ENCODE assay signal across 17 cellular contexts in the genomic region with DNA sequence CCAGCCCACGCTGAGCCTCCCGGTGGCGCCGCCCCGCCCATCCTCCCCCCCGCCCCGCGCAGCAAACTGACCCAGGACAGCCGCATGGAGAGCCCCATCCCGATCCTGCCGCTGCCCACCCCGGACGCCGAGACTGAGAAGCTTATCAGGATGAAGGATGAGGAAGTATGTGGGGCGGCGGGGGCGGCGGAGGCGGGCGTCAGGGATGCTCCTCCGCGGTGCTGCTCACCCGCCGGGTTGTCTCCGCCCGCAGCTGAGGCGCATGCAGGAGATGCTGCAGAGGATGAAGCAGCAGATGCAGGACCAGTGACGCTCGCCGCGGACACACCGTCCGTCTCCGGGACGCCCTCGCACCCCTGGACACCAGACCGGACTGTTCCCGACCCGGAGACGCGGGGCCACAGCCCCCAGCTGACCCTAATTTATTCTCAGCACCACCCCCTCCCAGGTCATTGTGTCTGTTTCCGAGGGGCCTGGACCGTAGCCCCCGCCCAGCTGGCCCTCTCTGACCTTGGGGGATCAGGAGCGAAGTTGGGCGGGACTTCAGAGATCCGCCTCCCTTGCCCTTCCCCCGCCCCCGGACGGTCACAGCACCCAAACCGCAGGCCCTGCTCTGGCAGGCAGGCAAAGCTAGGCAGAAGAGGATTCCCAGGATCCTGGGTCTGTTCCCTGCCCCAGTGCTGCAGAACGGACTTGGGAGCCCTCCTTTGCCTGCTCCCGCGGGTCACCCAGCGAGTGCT. TPM values are rescaled to one million over a fixed set of nuclear protein-coding genes. Genes with fewer than 3 reads are reported as not detected.
DNase-seq lines count a peak whose midpoint lies in the region; ATAC-seq, FAIRE-seq and TF ChIP-seq lines count a peak whose summit lies in the region.
"Had no signal": no experiment of that assay in that cellular context is flagged by ENCODE, and none has a peak within 500 bp of the region (broad histone marks: within the 10 kb centered on the region; RNA-seq: fewer than 3 reads in every experiment).

No MANE protein-coding gene starts in this region.

- H3K4ac ChIP-seq in H1 (replicated peaks; ENCODE audit: insufficient read length, low read depth, low read length), result no peak overlapping the region

- no peaks in the 10 kb centered on the region for H3K79me1 ChIP-seq in H1 (ENCODE audit: low read depth, low read length)

- no peak for TF ChIP-seq CTCF in H1 (IDR thresholded peaks at IDR 0.05; ENCODE audit: control extremely low read depth in 1 of 3, insufficient read depth in 1 of 3, low read depth in 1 of 3, low read length in 3 of 3)

- H3K4me1 ChIP-seq in H1 (replicated peaks in 1 of 4; ENCODE audit: control insufficient read depth in 3 of 4, insufficient read depth in 4 of 4, low read length in 3 of 4) (peaks cover 0 to 42% (median 24%) of the 10 kb centered on the region in 4 experiments; a peak in 6 of 7 replicates), mesodermal cell (ENCODE audit: control insufficient read depth, insufficient read depth, low read length, poor library complexity, severe bottlenecking) (peaks cover 22% of the 10 kb centered on the region)

- TF ChIP-seq POLR2A in H1 (IDR thresholded peaks at IDR 0.05; ENCODE audit: control extremely low read depth in 1 of 2, low read depth in 2 of 2, low read length in 2 of 2), result no peak

- POLR2A ChIA-PET in H1 (lab: Charles Lee; ENCODE audit: partially characterized antibody), result interaction anchor here (1.8 kb wide), 1 partner anchor 41 kb away, joined by 4 read pairs; no protein-coding TSS in a partner anchor

- no peak for TF ChIP-seq EP300 in H1 (IDR thresholded peaks at IDR 0.05; ENCODE audit: borderline replicate concordance in 1 of 2, low read depth in 2 of 2, low read length in 2 of 2)

- H3K27ac ChIP-seq in H1 (ENCODE audit: low read depth, low read length), result no peak overlapping the region
- H3K27ac ChIP-seq in mesodermal cell (ENCODE audit: low read depth, low read length, severe bottlenecking), result no peak overlapping the region
- H3K27ac ChIP-seq: coronary artery, GM23248, thoracic aorta had no signal

- no peak overlapping the region for H2BK20ac ChIP-seq in H1 (ENCODE audit: low read length)

- no peak overlapping the region for H3K9ac ChIP-seq in H1 (replicated peaks in 1 of 4; ENCODE audit: extremely low read depth in 1 of 4, low read depth in 3 of 4, low read length in 3 of 4)
- H3K9ac ChIP-seq: GM23248 had no signal

- H3K4me3 ChIP-seq in H1 (ENCODE audit: extremely low read depth in 1 of 4, insufficient read depth in 2 of 4, low read depth in 3 of 4, low read length in 4 of 4), result peak overlapping the region; percentile 9 to 55 (median 38)
- peak overlapping the region; percentile 1 for H3K4me3 ChIP-seq in mesodermal cell (ENCODE audit: extremely low read depth, insufficient read depth, low read length, poor library complexity, severe bottlenecking)
- H3K4me3 ChIP-seq: coronary artery, GM23248, thoracic aorta had no signal

- no peak overlapping the region for H2BK120ac ChIP-seq in H1 (replicated peaks; ENCODE audit: low read depth, low read length)

- H4K8ac ChIP-seq in H1 (ENCODE audit: extremely low read depth, insufficient read depth, low read length), result peak overlapping the region; percentile 14; the same call in 1 of the 2 replicates

- WGBS in H1 (ENCODE audit: extremely low coverage in 1 of 2, insufficient coverage in 1 of 2, insufficient read length in 1 of 2, insufficient replicate concordance in 2 of 2, low coverage in 1 of 2, low lambda C conversion rate in 2 of 2, missing lambda C conversion rate in 1 of 2), 2 experiments, result 4% methylated on average over 50 of the region's 55 CpGs; no CpG with 5 or more reads in 1 of the 2 experiments
- 7 to 11% methylated on average over 40 to 49 of the region's 55 CpGs for WGBS in mesodermal cell (ENCODE audit: insufficient coverage in 2 of 2), 2 experiments

- CTCF ChIA-PET in H1 (lab: Charles Lee; ENCODE audit: partially characterized antibody), result interaction anchor here (0.9 to 3.9 kb wide), 6 partner anchors 8 to 62 kb away, joined by 3 to 18 read pairs (median 7); no protein-coding TSS in a partner anchor

- H2AK5ac ChIP-seq in H1 (ENCODE audit: low read depth, low read length), result no peak overlapping the region

- DNase-seq in HUDEP-2 (lab: John Stamatoyannopoulos, UW; ENCODE audit: unreplicated experiment in 76 of 76) (peak in 45 of 76 experiments; percentile 2 to 65 (median 40)), H1 (ENCODE audit: low read depth in 1 of 2, low spot score in 2 of 2) (peak in 1 of 2 experiments; percentile 76), NCI-H69 (lab: John Stamatoyannopoulos, UW) (no peak)
- DNase-seq: activated effector memory CD4-positive, alpha-beta T cell treated with Interleukin-2 at 50 U/mL for 16 hours; AML-193; GM23248; NCI-H1417; NCI-H226; stimulated activated CD4-positive, alpha-beta T cell treated with anti-CD3 and anti-CD28 coated beads, Interleukin-1b, Interleukin-23, amount 100 ng/mL, for 48 hours had no signal

- peaks cover 0 to 5% (median 0%) of the 10 kb centered on the region in 4 experiments; a peak in 1 of 8 replicates for H3K36me3 ChIP-seq in H1 (ENCODE audit: control insufficient read depth in 2 of 4, insufficient read depth in 4 of 4, low read length in 3 of 4)
- H3K36me3 ChIP-seq in mesodermal cell (ENCODE audit: control insufficient read depth, insufficient read depth, low read length), result peaks cover 16% of the 10 kb centered on the region

- no peak for TF ChIP-seq RAD21 in H1 (IDR thresholded peaks at IDR 0.05 in 1 of 2, conservative IDR thresholded peaks at IDR 0.05 in 1 of 2; ENCODE audit: low read depth in 2 of 2, low read length in 2 of 2)

- FAIRE-seq in H1 (lab: Jason Lieb, UNC), result no peak
- FAIRE-seq: astrocyte, TTC549 had no signal

- H3K23me2 ChIP-seq in H1 (ENCODE audit: low read depth, low read length), result peaks cover 24% of the 10 kb centered on the region; the same call in 1 of the 2 replicates

- H3K4me2 ChIP-seq in H1 (ENCODE audit: insufficient read depth in 1 of 2, low read depth in 2 of 2, low read length in 2 of 2), result peak overlapping the region; percentile 74 to 87

- no peak overlapping the region for H2BK5ac ChIP-seq in H1 (ENCODE audit: low read depth, low read length)

- H4K91ac ChIP-seq in H1 (replicated peaks; ENCODE audit: insufficient read length, low read length), result no peak overlapping the region

- H3K23ac ChIP-seq in H1 (ENCODE audit: insufficient read length), result no peak overlapping the region

- H4K20me1 ChIP-seq in H1 (replicated peaks in 1 of 2; ENCODE audit: control insufficient read depth in 1 of 2, insufficient read depth in 2 of 2, low read length in 2 of 2), result peaks cover 15 to 28% of the 10 kb centered on the region in 2 experiments

- H2BK15ac ChIP-seq in H1 (ENCODE audit: low read length), result no peak overlapping the region; the same call in 1 of the 2 replicates

- H3K79me2 ChIP-seq in H1 (ENCODE audit: control insufficient read depth in 1 of 2, insufficient read depth in 2 of 2, low read length in 2 of 2), result no peaks in the 10 kb centered on the region

- H3K18ac ChIP-seq in H1 (ENCODE audit: extremely low read depth, low read length), result peak overlapping the region; percentile 48; the same call in 1 of the 2 replicates

- H3K14ac ChIP-seq in H1 (ENCODE audit: insufficient read length), result no peak overlapping the region

- ATAC-seq in HG03521 (IDR thresholded peaks at IDR 0.05; ENCODE audit: unreplicated experiment) (no peak), GM21447 (IDR thresholded peaks at IDR 0.05; ENCODE audit: unreplicated experiment) (no peak)

- peaks cover 83 to 100% (median 92%) of the 10 kb centered on the region in 4 experiments for H3K27me3 ChIP-seq in H1 (replicated peaks in 1 of 4; ENCODE audit: control insufficient read depth in 3 of 4, extremely low read depth in 1 of 4, insufficient read depth in 3 of 4, low read length in 3 of 4)

- H2BK12ac ChIP-seq in H1 (ENCODE audit: low read depth, low read length), result no peak overlapping the region

- H3K9me3 ChIP-seq in H1 (ENCODE audit: insufficient read depth in 2 of 2, low read depth in 1 of 2, low read length in 1 of 2) (no peaks in the 10 kb centered on the region; a peak in 1 of 4 replicates), mesodermal cell (ENCODE audit: control insufficient read depth, low read length) (no peaks in the 10 kb centered on the region)
- H3K9me3 ChIP-seq: thoracic aorta had no signal

- H3K56ac ChIP-seq in H1 (replicated peaks; ENCODE audit: insufficient read length, low read depth, low read length), result no peak overlapping the region

- H2AFZ ChIP-seq in H1 (ENCODE audit: low read length), result no peak overlapping the region
- H2AFZ ChIP-seq: GM23248 had no signal

- H4K5ac ChIP-seq in H1 (ENCODE audit: insufficient read length, low read depth, low read length), result no peak overlapping the region

RNA-seq across cellular contexts. Expression of a gene that starts 1.0 kb away (rescaled TPM):
- total RNA-seq in H1 (2021; fragmentation: NEBNext Ultra II Directional; extraction: Animal tissue kit (Norgen Biotek cat#: 25700)), result not detected in 2 replicates
- 0.36 and 0.66 TPM in 2 replicates for polyA plus RNA-seq in H1 (2011; rRNA removed)
- polyA plus RNA-seq in H1 (2011; cell fraction: cytosol; rRNA removed), result 0.27 TPM
- polyA plus RNA-seq in H1 (2011; cell fraction: nucleus; rRNA removed), result 2.4 TPM
- polyA plus RNA-seq in H1 (2012, experiment 1 of 2), result 0.38 to 0.69 TPM (median 0.55 TPM) in 3 of 4 replicates, not detected in the other
- polyA plus RNA-seq in H1 (2012, experiment 2 of 2), result not detected
- 0.36 TPM for polyA plus RNA-seq in H1 (2013, experiment 1 of 2)
- 0.83 TPM for polyA plus RNA-seq in H1 (2013, experiment 2 of 2)
- polyA minus RNA-seq in H1 (2011; rRNA and poly(A)+ RNA removed), result not detected in 2 replicates
- polyA minus RNA-seq in H1 (2011; cell fraction: cytosol; rRNA and poly(A)+ RNA removed), result not detected
- 0.60 TPM for polyA minus RNA-seq in H1 (2011; cell fraction: nucleus; rRNA and poly(A)+ RNA removed)
- 3.2 TPM for polyA plus RNA-seq in mesodermal cell (2013, experiment 1 of 2)
- polyA plus RNA-seq in mesodermal cell (2013, experiment 2 of 2), result 2.3 TPM
- polyA plus RNA-seq: naive thymus-derived CD4-positive, alpha-beta T cell had no signal

RNA-seq across cellular contexts. Expression of a gene that starts 8.0 kb away (rescaled TPM):
- total RNA-seq in H1 (2021; fragmentation: NEBNext Ultra II Directional; extraction: Animal tissue kit (Norgen Biotek cat#: 25700)), result 7.8 and 8.6 TPM in 2 replicates
- 6.0 and 9.1 TPM in 2 replicates for polyA plus RNA-seq in H1 (2011; rRNA removed)
- polyA plus RNA-seq in H1 (2011; cell fraction: cytosol; rRNA removed), result 6.7 TPM
- polyA plus RNA-seq in H1 (2011; cell fraction: nucleus; rRNA removed), result 18.5 TPM
- polyA plus RNA-seq in H1 (2012, experiment 1 of 2), result 5.8 to 13.4 TPM (median 10.9 TPM) in 4 replicates
- 8.4 TPM for polyA plus RNA-seq in H1 (2012, experiment 2 of 2)
- polyA plus RNA-seq in H1 (2013, experiment 1 of 2), result 9.7 TPM
- 9.0 TPM for polyA plus RNA-seq in H1 (2013, experiment 2 of 2)
- 7.3 and 8.0 TPM in 2 replicates for polyA minus RNA-seq in H1 (2011; rRNA and poly(A)+ RNA removed)
- 2.3 TPM for polyA minus RNA-seq in H1 (2011; cell fraction: cytosol; rRNA and poly(A)+ RNA removed)
- 8.8 TPM for polyA minus RNA-seq in H1 (2011; cell fraction: nucleus; rRNA and poly(A)+ RNA removed)
- 19.2 TPM for polyA plus RNA-seq in mesodermal cell (2013, experiment 1 of 2)
- 17.6 TPM for polyA plus RNA-seq in mesodermal cell (2013, experiment 2 of 2)

RNA-seq across cellular contexts. Expression of a gene that starts 38.2 kb away (rescaled TPM):
- 0.28 and 0.38 TPM in 2 replicates for total RNA-seq in H1 (2021; fragmentation: NEBNext Ultra II Directional; extraction: Animal tissue kit (Norgen Biotek cat#: 25700))
- polyA plus RNA-seq in H1 (2011; rRNA removed), result not detected in 2 replicates
- not detected for polyA plus RNA-seq in H1 (2011; cell fraction: cytosol; rRNA removed)
- not detected for polyA plus RNA-seq in H1 (2011; cell fraction: nucleus; rRNA removed)
- polyA plus RNA-seq in H1 (2012, experiment 1 of 2), result not detected in 4 replicates
- 0.10 TPM for polyA plus RNA-seq in H1 (2012, experiment 2 of 2)
- 0.14 TPM for polyA plus RNA-seq in H1 (2013, experiment 1 of 2)
- 0.09 TPM for polyA plus RNA-seq in H1 (2013, experiment 2 of 2)
- not detected in 2 replicates for polyA minus RNA-seq in H1 (2011; rRNA and poly(A)+ RNA removed)
- polyA minus RNA-seq in H1 (2011; cell fraction: cytosol; rRNA and poly(A)+ RNA removed), result not detected
- polyA minus RNA-seq in H1 (2011; cell fraction: nucleus; rRNA and poly(A)+ RNA removed), result not detected
- polyA plus RNA-seq in mesodermal cell (2013, experiment 1 of 2), result 0.77 TPM
- 0.56 TPM for polyA plus RNA-seq in mesodermal cell (2013, experiment 2 of 2)
- polyA plus RNA-seq: naive thymus-derived CD4-positive, alpha-beta T cell had no signal
